In genomic region chr1:11908139-11909021, GRCh38 we compare ENCODE assay signal across 1 cellular context.
A peak's percentile ranks its signal among the peaks of the same experiment; 100 is the strongest.
TF ChIP-seq lines count a peak whose summit lies in the region.

No MANE protein-coding gene starts in this region.

TF ChIP-seq in SK-N-SH, 30 proteins besides CTCF, POLR2A, EP300 and RAD21 (continued from another document):
- peak; percentile 100 for TF ChIP-seq SIN3A (IDR thresholded peaks at IDR 0.05; ENCODE audit: borderline replicate concordance, low read depth, low read length)
- TF ChIP-seq USF1 (IDR thresholded peaks at IDR 0.05; ENCODE audit: borderline replicate concordance, low read depth) = no peak
- no peak for TF ChIP-seq RFX5 (IDR thresholded peaks at IDR 0.05; ENCODE audit: low read length)
- TF ChIP-seq NFIC (IDR thresholded peaks at IDR 0.05; ENCODE audit: borderline replicate concordance) = peak; percentile 32; the same call in 1 of the 2 replicates
- TF ChIP-seq, protein P1, sequence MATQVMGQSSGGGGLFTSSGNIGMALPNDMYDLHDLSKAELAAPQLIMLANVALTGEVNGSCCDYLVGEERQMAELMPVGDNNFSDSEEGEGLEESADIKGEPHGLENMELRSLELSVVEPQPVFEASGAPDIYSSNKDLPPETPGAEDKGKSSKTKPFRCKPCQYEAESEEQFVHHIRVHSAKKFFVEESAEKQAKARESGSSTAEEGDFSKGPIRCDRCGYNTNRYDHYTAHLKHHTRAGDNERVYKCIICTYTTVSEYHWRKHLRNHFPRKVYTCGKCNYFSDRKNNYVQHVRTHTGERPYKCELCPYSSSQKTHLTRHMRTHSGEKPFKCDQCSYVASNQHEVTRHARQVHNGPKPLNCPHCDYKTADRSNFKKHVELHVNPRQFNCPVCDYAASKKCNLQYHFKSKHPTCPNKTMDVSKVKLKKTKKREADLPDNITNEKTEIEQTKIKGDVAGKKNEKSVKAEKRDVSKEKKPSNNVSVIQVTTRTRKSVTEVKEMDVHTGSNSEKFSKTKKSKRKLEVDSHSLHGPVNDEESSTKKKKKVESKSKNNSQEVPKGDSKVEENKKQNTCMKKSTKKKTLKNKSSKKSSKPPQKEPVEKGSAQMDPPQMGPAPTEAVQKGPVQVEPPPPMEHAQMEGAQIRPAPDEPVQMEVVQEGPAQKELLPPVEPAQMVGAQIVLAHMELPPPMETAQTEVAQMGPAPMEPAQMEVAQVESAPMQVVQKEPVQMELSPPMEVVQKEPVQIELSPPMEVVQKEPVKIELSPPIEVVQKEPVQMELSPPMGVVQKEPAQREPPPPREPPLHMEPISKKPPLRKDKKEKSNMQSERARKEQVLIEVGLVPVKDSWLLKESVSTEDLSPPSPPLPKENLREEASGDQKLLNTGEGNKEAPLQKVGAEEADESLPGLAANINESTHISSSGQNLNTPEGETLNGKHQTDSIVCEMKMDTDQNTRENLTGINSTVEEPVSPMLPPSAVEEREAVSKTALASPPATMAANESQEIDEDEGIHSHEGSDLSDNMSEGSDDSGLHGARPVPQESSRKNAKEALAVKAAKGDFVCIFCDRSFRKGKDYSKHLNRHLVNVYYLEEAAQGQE (IDR thresholded peaks at IDR 0.05; ENCODE audit: low read depth, low read length) = peak; percentile 12; the same call in 1 of the 2 replicates
- peak; percentile 62 for TF ChIP-seq RCOR1 (IDR thresholded peaks at IDR 0.05; ENCODE audit: low read length)
- no peak for TF ChIP-seq FOSL2 (IDR thresholded peaks at IDR 0.05; ENCODE audit: borderline replicate concordance, low read depth)
- TF ChIP-seq TEAD4 (IDR thresholded peaks at IDR 0.05; ENCODE audit: borderline replicate concordance, insufficient read depth) = peak; percentile 82; the same call in 1 of the 2 replicates
- peak; percentile 73 for TF ChIP-seq TAF1 (IDR thresholded peaks at IDR 0.05; ENCODE audit: borderline replicate concordance, low read depth, low read length)
- TF ChIP-seq CHD2 (IDR thresholded peaks at IDR 0.05; ENCODE audit: low read length, partially characterized antibody) = peak; percentile 93
- TF ChIP-seq, protein P2, sequence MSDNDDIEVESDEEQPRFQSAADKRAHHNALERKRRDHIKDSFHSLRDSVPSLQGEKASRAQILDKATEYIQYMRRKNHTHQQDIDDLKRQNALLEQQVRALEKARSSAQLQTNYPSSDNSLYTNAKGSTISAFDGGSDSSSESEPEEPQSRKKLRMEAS (IDR thresholded peaks at IDR 0.05; ENCODE audit: low read depth) = peak; percentile 32; the same call in 1 of the 2 replicates
- TF ChIP-seq IRF3 (IDR thresholded peaks at IDR 0.05; ENCODE audit: low read depth, low read length) = no peak
- TF ChIP-seq POLR2AphosphoS5 (IDR thresholded peaks at IDR 0.05; ENCODE audit: low read depth, low read length) = peak; percentile 100
